ENCODE assay signal across 1 cellular context in the genomic region with DNA sequence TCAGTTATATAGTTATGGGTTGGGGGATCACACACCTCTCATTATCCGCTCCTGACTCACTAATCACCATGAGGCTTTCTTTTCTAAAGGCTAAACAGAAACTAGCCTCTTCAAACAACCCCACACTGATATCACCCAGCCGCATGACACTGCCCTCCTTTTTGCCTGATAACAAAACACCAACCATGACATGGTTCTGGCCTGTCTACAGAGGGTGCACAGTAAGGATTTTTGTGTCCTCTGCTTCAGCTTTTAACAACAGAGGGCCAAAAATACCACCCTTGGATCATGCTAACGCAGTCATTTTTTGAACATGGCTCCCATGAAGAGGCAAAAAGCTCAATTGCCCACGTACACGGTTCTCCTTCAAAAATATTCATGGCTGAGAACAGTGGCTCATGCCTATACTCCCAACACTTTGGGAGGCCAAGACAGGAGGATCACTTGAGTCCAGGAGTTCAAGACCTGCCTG.
TF ChIP-seq lines count a peak whose summit lies in the region.

No MANE protein-coding gene starts in this region.

TF ChIP-seq in WTC11, 78 proteins besides CTCF, POLR2A, EP300 and RAD21:
- TF ChIP-seq, protein P1, sequence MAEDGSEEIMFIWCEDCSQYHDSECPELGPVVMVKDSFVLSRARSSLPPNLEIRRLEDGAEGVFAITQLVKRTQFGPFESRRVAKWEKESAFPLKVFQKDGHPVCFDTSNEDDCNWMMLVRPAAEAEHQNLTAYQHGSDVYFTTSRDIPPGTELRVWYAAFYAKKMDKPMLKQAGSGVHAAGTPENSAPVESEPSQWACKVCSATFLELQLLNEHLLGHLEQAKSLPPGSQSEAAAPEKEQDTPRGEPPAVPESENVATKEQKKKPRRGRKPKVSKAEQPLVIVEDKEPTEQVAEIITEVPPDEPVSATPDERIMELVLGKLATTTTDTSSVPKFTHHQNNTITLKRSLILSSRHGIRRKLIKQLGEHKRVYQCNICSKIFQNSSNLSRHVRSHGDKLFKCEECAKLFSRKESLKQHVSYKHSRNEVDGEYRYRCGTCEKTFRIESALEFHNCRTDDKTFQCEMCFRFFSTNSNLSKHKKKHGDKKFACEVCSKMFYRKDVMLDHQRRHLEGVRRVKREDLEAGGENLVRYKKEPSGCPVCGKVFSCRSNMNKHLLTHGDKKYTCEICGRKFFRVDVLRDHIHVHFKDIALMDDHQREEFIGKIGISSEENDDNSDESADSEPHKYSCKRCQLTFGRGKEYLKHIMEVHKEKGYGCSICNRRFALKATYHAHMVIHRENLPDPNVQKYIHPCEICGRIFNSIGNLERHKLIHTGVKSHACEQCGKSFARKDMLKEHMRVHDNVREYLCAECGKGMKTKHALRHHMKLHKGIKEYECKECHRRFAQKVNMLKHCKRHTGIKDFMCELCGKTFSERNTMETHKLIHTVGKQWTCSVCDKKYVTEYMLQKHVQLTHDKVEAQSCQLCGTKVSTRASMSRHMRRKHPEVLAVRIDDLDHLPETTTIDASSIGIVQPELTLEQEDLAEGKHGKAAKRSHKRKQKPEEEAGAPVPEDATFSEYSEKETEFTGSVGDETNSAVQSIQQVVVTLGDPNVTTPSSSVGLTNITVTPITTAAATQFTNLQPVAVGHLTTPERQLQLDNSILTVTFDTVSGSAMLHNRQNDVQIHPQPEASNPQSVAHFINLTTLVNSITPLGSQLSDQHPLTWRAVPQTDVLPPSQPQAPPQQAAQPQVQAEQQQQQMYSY (CRISPR knock-in tag; IDR thresholded peaks at IDR 0.05): no peak
- no peak for TF ChIP-seq IRF2 (CRISPR knock-in tag; IDR thresholded peaks at IDR 0.05; ENCODE audit: borderline replicate concordance, low read depth)
- no peak for TF ChIP-seq FOXJ3 (CRISPR knock-in tag; IDR thresholded peaks at IDR 0.05; ENCODE audit: borderline replicate concordance)
- no peak for TF ChIP-seq PRRX2 (CRISPR knock-in tag; IDR thresholded peaks at IDR 0.05)
- no peak for TF ChIP-seq NFATC4 (CRISPR knock-in tag; IDR thresholded peaks at IDR 0.05)
